ENCODE assay signal across 34 cellular contexts in genomic region chr3:123934250-123934649, GRCh38. TPM values are rescaled to one million over a fixed set of nuclear protein-coding genes. Genes with fewer than 3 reads are reported as not detected.
"Had no signal": no experiment of that assay in that cellular context is flagged by ENCODE, and none has a peak within 500 bp of the region (broad histone marks: within the 10 kb centered on the region; RNA-seq: fewer than 3 reads in every experiment).

No MANE protein-coding gene starts in this region.

- H3K4me1 ChIP-seq: adrenal gland, body of pancreas, esophagus squamous epithelium, gastroesophageal sphincter had no signal

- H3K27me3 ChIP-seq: adrenal gland, body of pancreas, esophagus squamous epithelium, gastroesophageal sphincter had no signal

- H3K36me3 ChIP-seq: adrenal gland had no signal

- H3K9me3 ChIP-seq: adrenal gland, body of pancreas, esophagus squamous epithelium, gastroesophageal sphincter had no signal

- ATAC-seq: activated naive CD8-positive, alpha-beta T cell treated with anti-CD3 and anti-CD28 coated beads, Interleukin-2, amount 50 U/mL, for 24 hours; activated T-cell treated with anti-CD3 and anti-CD28 coated beads, Interleukin-2, amount 50 U/mL, for 4 hours; body of pancreas; gastroesophageal sphincter; WTC11 had no signal

- H3K4me3 ChIP-seq: adrenal gland, body of pancreas, esophagus squamous epithelium, gastroesophageal sphincter had no signal

- H3K4me3 Mint-ChIP-seq: activated CD4-positive, alpha-beta memory T cell treated with anti-CD3 and anti-CD28 coated beads, Interleukin-2, amount 10 ng/mL, durations not matched to agents 7 days and 5 days; activated CD4-positive, alpha-beta T cell treated with anti-CD3 and anti-CD28 coated beads, Interleukin-2, amount 10 ng/mL, durations not matched to agents 7 days and 5 days; activated naive CD4-positive, alpha-beta T cell treated with anti-CD3 and anti-CD28 coated beads for 36 hours; activated naive CD4-positive, alpha-beta T cell treated with anti-CD3 and anti-CD28 coated beads, Interleukin-2, amount 50 U/mL, for 24 hours; activated naive CD8-positive, alpha-beta T cell treated with anti-CD3 and anti-CD28 coated beads for 36 hours; activated naive CD8-positive, alpha-beta T cell treated with anti-CD3 and anti-CD28 coated beads, Interleukin-2, amount 50 U/mL, for 24 hours; activated T-cell treated with anti-CD3 and anti-CD28 coated beads, Interleukin-2, amount 50 U/mL, for 4 hours; activated T-helper 1 cell treated with anti-CD3 and anti-CD28 coated beads, Interleukin-12 subunit alpha, Interleukin-12 subunit beta, Interleukin-2, Interleukin-4 antibody, amounts not matched to agents 30 ng/mL and 10 ng/mL and 1 ng/mL, durations not matched to agents 14 hours and 24 hours and 36 hours; WTC11 had no signal

- H3K27ac Mint-ChIP-seq: activated CD4-positive, alpha-beta memory T cell treated with anti-CD3 and anti-CD28 coated beads, Interleukin-2, amount 10 ng/mL, durations not matched to agents 7 days and 5 days; activated CD4-positive, alpha-beta T cell treated with anti-CD3 and anti-CD28 coated beads, Interleukin-2, amount 10 ng/mL, durations not matched to agents 7 days and 5 days; activated naive CD4-positive, alpha-beta T cell treated with anti-CD3 and anti-CD28 coated beads for 36 hours; activated naive CD4-positive, alpha-beta T cell treated with anti-CD3 and anti-CD28 coated beads, Interleukin-2, amount 50 U/mL, for 24 hours; activated naive CD8-positive, alpha-beta T cell treated with anti-CD3 and anti-CD28 coated beads for 36 hours; activated naive CD8-positive, alpha-beta T cell treated with anti-CD3 and anti-CD28 coated beads, Interleukin-2, amount 50 U/mL, for 24 hours; activated T-helper 1 cell treated with anti-CD3 and anti-CD28 coated beads, Interleukin-12 subunit alpha, Interleukin-12 subunit beta, Interleukin-2, Interleukin-4 antibody, amounts not matched to agents 30 ng/mL and 10 ng/mL and 1 ng/mL, durations not matched to agents 14 hours and 24 hours and 36 hours; activated T-helper 2 cell treated with anti-CD3 and anti-CD28 coated beads, Interferon-gamma antibody, Interleukin-2, Interleukin-4, amounts not matched to agents 10 μg/mL and 5 μg/mL and 100 μg/mL, durations not matched to agents 14 hours and 24 hours and 36 hours; WTC11 had no signal

- H3K27ac ChIP-seq: adrenal gland, body of pancreas, epithelial cell of prostate, esophagus squamous epithelium, gastroesophageal sphincter had no signal

- H3K4me1 Mint-ChIP-seq: activated CD4-positive, alpha-beta memory T cell treated with anti-CD3 and anti-CD28 coated beads, Interleukin-2, amount 10 ng/mL, durations not matched to agents 7 days and 5 days; activated CD4-positive, alpha-beta T cell treated with anti-CD3 and anti-CD28 coated beads, Interleukin-2, amount 10 ng/mL, durations not matched to agents 7 days and 5 days; activated naive CD4-positive, alpha-beta T cell treated with anti-CD3 and anti-CD28 coated beads, Interleukin-2, amount 50 U/mL, for 24 hours; activated naive CD8-positive, alpha-beta T cell treated with anti-CD3 and anti-CD28 coated beads for 36 hours; activated naive CD8-positive, alpha-beta T cell treated with anti-CD3 and anti-CD28 coated beads, Interleukin-2, amount 50 U/mL, for 24 hours; WTC11 had no signal

- H3K27me3 Mint-ChIP-seq: activated CD4-positive, alpha-beta memory T cell treated with anti-CD3 and anti-CD28 coated beads, Interleukin-2, amount 10 ng/mL, durations not matched to agents 7 days and 5 days; activated CD4-positive, alpha-beta T cell treated with anti-CD3 and anti-CD28 coated beads, Interleukin-2, amount 10 ng/mL, durations not matched to agents 7 days and 5 days; activated naive CD4-positive, alpha-beta T cell treated with anti-CD3 and anti-CD28 coated beads, Interleukin-2, amount 50 U/mL, for 24 hours; activated naive CD8-positive, alpha-beta T cell treated with anti-CD3 and anti-CD28 coated beads for 36 hours; activated naive CD8-positive, alpha-beta T cell treated with anti-CD3 and anti-CD28 coated beads, Interleukin-2, amount 50 U/mL, for 24 hours had no signal

- H3K9me3 Mint-ChIP-seq: activated CD4-positive, alpha-beta memory T cell treated with anti-CD3 and anti-CD28 coated beads, Interleukin-2, amount 10 ng/mL, durations not matched to agents 7 days and 5 days; activated CD4-positive, alpha-beta T cell treated with anti-CD3 and anti-CD28 coated beads, Interleukin-2, amount 10 ng/mL, durations not matched to agents 7 days and 5 days; activated naive CD4-positive, alpha-beta T cell treated with anti-CD3 and anti-CD28 coated beads for 36 hours; activated naive CD4-positive, alpha-beta T cell treated with anti-CD3 and anti-CD28 coated beads, Interleukin-2, amount 50 U/mL, for 24 hours; activated naive CD8-positive, alpha-beta T cell treated with anti-CD3 and anti-CD28 coated beads for 36 hours; activated naive CD8-positive, alpha-beta T cell treated with anti-CD3 and anti-CD28 coated beads, Interleukin-2, amount 50 U/mL, for 24 hours; activated T-cell treated with anti-CD3 and anti-CD28 coated beads, Interleukin-2, amount 50 U/mL, for 4 hours; activated T-helper 1 cell treated with anti-CD3 and anti-CD28 coated beads, Interleukin-12 subunit alpha, Interleukin-12 subunit beta, Interleukin-2, Interleukin-4 antibody, amounts not matched to agents 30 ng/mL and 10 ng/mL and 1 ng/mL, durations not matched to agents 14 hours and 24 hours and 36 hours; activated T-helper 2 cell treated with anti-CD3 and anti-CD28 coated beads, Interferon-gamma antibody, Interleukin-2, Interleukin-4, amounts not matched to agents 10 μg/mL and 5 μg/mL and 100 μg/mL, durations not matched to agents 14 hours and 24 hours and 36 hours; WTC11 had no signal

- DNase-seq: activated CD4-positive, alpha-beta memory T cell treated with anti-CD3 and anti-CD28 coated beads, Interleukin-2, amount 10 ng/mL, durations not matched to agents 7 days and 5 days; activated CD4-positive, alpha-beta T cell treated with anti-CD3 and anti-CD28 coated beads for 1 hour; activated CD4-positive, alpha-beta T cell treated with anti-CD3 and anti-CD28 coated beads for 4 hours; activated CD4-positive, alpha-beta T cell treated with anti-CD3 and anti-CD28 coated beads, Interleukin-2, amount 10 ng/mL, durations not matched to agents 7 days and 5 days; activated CD4-positive, alpha-beta T cell treated with anti-CD3 and anti-CD28 coated beads, Interleukin-2, amount 50 U/mL, for 4 hours; activated CD8-positive, alpha-beta memory T cell treated with anti-CD3 and anti-CD28 coated beads, Interleukin-2, amount 50 U/mL, for 48 hours; activated effector memory CD4-positive, alpha-beta T cell treated with anti-CD3 and anti-CD28 coated beads, Interleukin-2, amount 50 U/mL, for 16 hours; activated naive CD4-positive, alpha-beta T cell treated with anti-CD3 and anti-CD28 coated beads for 36 hours; activated naive CD8-positive, alpha-beta T cell treated with anti-CD3 and anti-CD28 coated beads for 36 hours; activated naive CD8-positive, alpha-beta T cell treated with anti-CD3 and anti-CD28 coated beads, Interleukin-2, amount 50 U/mL, for 24 hours; activated T-cell treated with anti-CD3 and anti-CD28 coated beads, Interleukin-2, amount 50 U/mL, for 4 hours; adrenal gland; amygdala; aorta; body of pancreas; caudate nucleus; cortex of kidney; effector CD8-positive, alpha-beta T cell; esophagus squamous epithelium; foreskin melanocyte; head of caudate nucleus; T-helper 1 cell; T-helper 2 cell had no signal

RNA-seq across cellular contexts. Expression of gene MYLK, which starts 50.1 kb away (rescaled TPM):
- total RNA-seq: activated naive CD4-positive, alpha-beta T cell treated with anti-CD3 and anti-CD28 coated beads for 36 hours; activated naive CD8-positive, alpha-beta T cell treated with anti-CD3 and anti-CD28 coated beads for 36 hours had no signal

RNA-seq across cellular contexts. Expression of gene ROPN1, which starts 57.7 kb away (rescaled TPM):
- total RNA-seq: activated CD4-positive, alpha-beta memory T cell treated with anti-CD3 and anti-CD28 coated beads, Interleukin-2, amount 10 ng/mL, durations not matched to agents 7 days and 5 days; activated CD4-positive, alpha-beta T cell treated with anti-CD3 and anti-CD28 coated beads, Interleukin-2, amount 10 ng/mL, durations not matched to agents 7 days and 5 days; activated naive CD4-positive, alpha-beta T cell treated with anti-CD3 and anti-CD28 coated beads for 36 hours; activated naive CD8-positive, alpha-beta T cell treated with anti-CD3 and anti-CD28 coated beads for 36 hours; activated T-cell treated with anti-CD3 and anti-CD28 coated beads, Interleukin-2, amount 50 U/mL, for 4 hours; activated T-helper 1 cell treated with anti-CD3 and anti-CD28 coated beads, Interleukin-12 subunit alpha, Interleukin-12 subunit beta, Interleukin-2, Interleukin-4 antibody, amounts not matched to agents 30 ng/mL and 10 ng/mL and 1 ng/mL, durations not matched to agents 14 hours and 24 hours and 36 hours; activated T-helper 2 cell treated with anti-CD3 and anti-CD28 coated beads, Interferon-gamma antibody, Interleukin-2, Interleukin-4, amounts not matched to agents 10 μg/mL and 5 μg/mL and 100 μg/mL, durations not matched to agents 14 hours and 24 hours and 36 hours; adrenal gland; aorta; body of pancreas; chondrocyte; dermis microvascular lymphatic vessel endothelial cell; endothelial cell of umbilical vein; fibroblast of lung; glomerular endothelial cell; WTC11 had no signal
